Comparison of ENCODE assay signal across 21 cellular contexts in genomic region chr10:124262971-124263370, GRCh38.
"Had no signal": no experiment of that assay in that cellular context is flagged by ENCODE, and none has a peak within 500 bp of the region (broad histone marks: within the 10 kb centered on the region; RNA-seq: fewer than 3 reads in every experiment).

No MANE protein-coding gene starts in this region.

- H3K27me3 Mint-ChIP-seq: stimulated activated naive CD8-positive, alpha-beta T cell treated with anti-CD3 and anti-CD28 coated beads, Interleukin-15, Interleukin-2, amounts not matched to agents 100 ng/mL and 50 ng/mL, for 24 hours had no signal

- H3K4me1 ChIP-seq: lower lobe of right lung, parathyroid adenoma, right lobe of liver, suprapubic skin, transverse colon, vagina had no signal

- H3K27ac ChIP-seq: coronary artery, dorsolateral prefrontal cortex, lower lobe of right lung, neutrophil, parathyroid adenoma, right lobe of liver, suprapubic skin, transverse colon, vagina had no signal

- H3K79me2 ChIP-seq: parathyroid adenoma had no signal

- FAIRE-seq: frontal cortex had no signal

- H3K9me3 Mint-ChIP-seq: immature natural killer cell; natural killer cell; stimulated activated naive CD8-positive, alpha-beta T cell treated with anti-CD3 and anti-CD28 coated beads, Interleukin-15, Interleukin-2, amounts not matched to agents 100 ng/mL and 50 ng/mL, for 24 hours had no signal

- H3K36me3 Mint-ChIP-seq: immature natural killer cell; natural killer cell; stimulated activated memory B cell treated with anti-CD40 and anti-IgM and Interleukin-4, amounts not matched to agents 10 μg/mL and 1 μg/mL and 100 μg/mL, for 72 hours had no signal

- DNase-seq: effector CD4-positive, alpha-beta T cell; immature natural killer cell; islet precursor cell; kidney glomerular epithelial cell; left colon; left ventricle myocardium superior; natural killer cell; right lobe of liver; stimulated activated CD4-positive, alpha-beta T cell treated with anti-CD3 and anti-CD28 coated beads, Interleukin-4, amount 100 ng/mL, for 4 hours; transverse colon had no signal

- H3K27me3 ChIP-seq: dorsolateral prefrontal cortex, neutrophil, right lobe of liver, suprapubic skin, transverse colon, vagina had no signal

- H3K9ac ChIP-seq: parathyroid adenoma had no signal

- H3K4me1 Mint-ChIP-seq: immature natural killer cell; natural killer cell; stimulated activated memory B cell treated with anti-CD40 and anti-IgM and Interleukin-4, amounts not matched to agents 10 μg/mL and 1 μg/mL and 100 μg/mL, for 72 hours had no signal

- H3K36me3 ChIP-seq: lower lobe of right lung, neutrophil, right lobe of liver, suprapubic skin, transverse colon, vagina had no signal

- ATAC-seq: left colon; left ventricle myocardium superior; lower lobe of right lung; natural killer cell; stimulated activated memory B cell treated with anti-CD40 and anti-IgM and Interleukin-4, amounts not matched to agents 10 μg/mL and 1 μg/mL and 100 μg/mL, for 72 hours had no signal

- H3K4me3 Mint-ChIP-seq: immature natural killer cell; natural killer cell; stimulated activated memory B cell treated with anti-CD40 and anti-IgM and Interleukin-4, amounts not matched to agents 10 μg/mL and 1 μg/mL and 100 μg/mL, for 72 hours; stimulated activated naive CD8-positive, alpha-beta T cell treated with anti-CD3 and anti-CD28 coated beads, Interleukin-15, Interleukin-2, amounts not matched to agents 100 ng/mL and 50 ng/mL, for 24 hours had no signal

- H3K4me3 ChIP-seq: coronary artery, dorsolateral prefrontal cortex, lower lobe of right lung, right lobe of liver, suprapubic skin, transverse colon, vagina had no signal

- H2AFZ ChIP-seq: parathyroid adenoma had no signal

- H3K27ac Mint-ChIP-seq: immature natural killer cell; natural killer cell; progenitor cell of endocrine pancreas; stimulated activated memory B cell treated with anti-CD40 and anti-IgM and Interleukin-4, amounts not matched to agents 10 μg/mL and 1 μg/mL and 100 μg/mL, for 72 hours; stimulated activated naive CD8-positive, alpha-beta T cell treated with anti-CD3 and anti-CD28 coated beads, Interleukin-15, Interleukin-2, amounts not matched to agents 100 ng/mL and 50 ng/mL, for 24 hours had no signal

- H3K9me3 ChIP-seq: lower lobe of right lung, neutrophil, right lobe of liver, transverse colon, vagina had no signal
